In genomic region chr11:68051191-68052136, GRCh38 we compare ENCODE assay signal across 11 cellular contexts. TPM values are rescaled to one million over a fixed set of nuclear protein-coding genes. Genes with fewer than 3 reads are reported as not detected.
A peak's percentile ranks its signal among the peaks of the same experiment; 100 is the strongest.
DNase-seq lines count a peak whose midpoint lies in the region; ATAC-seq and TF ChIP-seq lines count a peak whose summit lies in the region.
"Had no signal": no experiment of that assay in that cellular context is flagged by ENCODE, and none has a peak within 500 bp of the region (broad histone marks: within the 10 kb centered on the region; RNA-seq: fewer than 3 reads in every experiment).

No MANE protein-coding gene starts in this region.

- peaks cover 0 to 86% of the 10 kb centered on the region in 2 donors for H3K36me3 ChIP-seq in left lung
- H3K36me3 ChIP-seq in gastrocnemius medialis = no peaks in the 10 kb centered on the region

- H3K36me3 Mint-ChIP-seq in stimulated activated naive CD8-positive, alpha-beta T cell treated with anti-CD3 and anti-CD28 coated beads, Interleukin-15, Interleukin-2, amounts not matched to agents 100 ng/mL and 50 ng/mL, for 24 hours (ENCODE audit: low read depth) = peaks cover 25% of the 10 kb centered on the region
- H3K36me3 Mint-ChIP-seq in activated CD8-positive, alpha-beta T cell treated with anti-CD3 and anti-CD28 coated beads, Interleukin-2, amount 10 ng/mL, durations not matched to agents 7 days and 5 days (ENCODE audit: low read depth) = peaks cover 34% of the 10 kb centered on the region

- H3K27ac ChIP-seq in left lung = peak overlapping the region in 1 of 2 donors; percentile 25
- no peak overlapping the region for H3K27ac ChIP-seq in gastrocnemius medialis
- H3K27ac ChIP-seq: C4-2B, heart left ventricle had no signal

- CTCF ChIA-PET in activated CD8-positive, alpha-beta T cell treated with anti-CD3 and anti-CD28 coated beads, Interleukin-2, amount 10 ng/mL, durations not matched to agents 7 days and 5 days (lab: Charles Lee) = interaction anchor here (1.5 kb wide), 1 partner anchor 48 kb away, joined by 3 read pairs; no protein-coding TSS in a partner anchor

- in situ Hi-C loops in gastrocnemius medialis (cut with MboI; ENCODE audit: low sequenced_read_pairs in 4 of 4) = no loop called here

- no peaks in the 10 kb centered on the region for H3K27me3 Mint-ChIP-seq in stimulated activated naive CD8-positive, alpha-beta T cell treated with anti-CD3 and anti-CD28 coated beads, Interleukin-15, Interleukin-2, amounts not matched to agents 100 ng/mL and 50 ng/mL, for 24 hours
- no peaks in the 10 kb centered on the region for H3K27me3 Mint-ChIP-seq in activated CD8-positive, alpha-beta T cell treated with anti-CD3 and anti-CD28 coated beads, Interleukin-2, amount 10 ng/mL, durations not matched to agents 7 days and 5 days (ENCODE audit: low read depth)

- H3K9me3 Mint-ChIP-seq in stimulated activated naive CD8-positive, alpha-beta T cell treated with anti-CD3 and anti-CD28 coated beads, Interleukin-15, Interleukin-2, amounts not matched to agents 100 ng/mL and 50 ng/mL, for 24 hours = no peaks in the 10 kb centered on the region
- H3K9me3 Mint-ChIP-seq in activated CD8-positive, alpha-beta T cell treated with anti-CD3 and anti-CD28 coated beads, Interleukin-2, amount 10 ng/mL, durations not matched to agents 7 days and 5 days (ENCODE audit: insufficient read depth) = no peaks in the 10 kb centered on the region

- TF ChIP-seq CTCF in left lung (IDR thresholded peaks at IDR 0.05) (no peak), foreskin fibroblast (IDR thresholded peaks at IDR 0.05; ENCODE audit: low read depth, low read length) (no peak), gastrocnemius medialis (IDR thresholded peaks at IDR 0.05 in 4 of 5, conservative IDR thresholded peaks at IDR 0.05 in 1 of 5) (no peak)

- intact Hi-C loops in left lung (cut with DNase I) = no loop called here
- intact Hi-C loops in gastrocnemius medialis (cut with DNase I; ENCODE audit: low total_unique reads) = no loop called here

- no peak for ATAC-seq in stimulated activated naive CD8-positive, alpha-beta T cell treated with anti-CD3 and anti-CD28 coated beads, Interleukin-15, Interleukin-2, amounts not matched to agents 100 U/mL and 50 U/mL, for 24 hours
- ATAC-seq in activated CD8-positive, alpha-beta T cell treated with anti-CD3 and anti-CD28 coated beads, Interleukin-2, amount 10 ng/mL, durations not matched to agents 7 days and 5 days = no peak
- ATAC-seq in left lung (peak; percentile 7), gastrocnemius medialis (no peak), HG02678 (IDR thresholded peaks at IDR 0.05; ENCODE audit: unreplicated experiment) (no peak)

- H3K4me1 Mint-ChIP-seq in stimulated activated naive CD8-positive, alpha-beta T cell treated with anti-CD3 and anti-CD28 coated beads, Interleukin-15, Interleukin-2, amounts not matched to agents 100 ng/mL and 50 ng/mL, for 24 hours (ENCODE audit: low read depth) = peaks cover 3% of the 10 kb centered on the region
- peaks cover 2% of the 10 kb centered on the region for H3K4me1 Mint-ChIP-seq in activated CD8-positive, alpha-beta T cell treated with anti-CD3 and anti-CD28 coated beads, Interleukin-2, amount 10 ng/mL, durations not matched to agents 7 days and 5 days (ENCODE audit: low read depth)

- POLR2A ChIA-PET in activated CD8-positive, alpha-beta T cell treated with anti-CD3 and anti-CD28 coated beads, Interleukin-2, amount 10 ng/mL, durations not matched to agents 7 days and 5 days (lab: Charles Lee) = interaction anchor here (0.7 to 3.1 kb wide), 3 partner anchors 10 to 455 kb away, joined by 3 to 17 read pairs (median 3); no protein-coding TSS in a partner anchor

- TF ChIP-seq POLR2A in gastrocnemius medialis (IDR thresholded peaks at IDR 0.05) = no peak

- no peaks in the 10 kb centered on the region for H3K9me3 ChIP-seq in left lung
- no peaks in the 10 kb centered on the region for H3K9me3 ChIP-seq in gastrocnemius medialis
- H3K9me3 ChIP-seq: heart left ventricle had no signal

- no peak overlapping the region for H3K4me3 ChIP-seq in left lung
- no peak overlapping the region for H3K4me3 ChIP-seq in foreskin fibroblast (ENCODE audit: low read depth in 1 of 2, low read length in 2 of 2)
- H3K4me3 ChIP-seq in gastrocnemius medialis = no peak overlapping the region
- H3K4me3 ChIP-seq: heart left ventricle had no signal

- H3K27me3 ChIP-seq in left lung = no peaks in the 10 kb centered on the region
- H3K27me3 ChIP-seq in gastrocnemius medialis = no peaks in the 10 kb centered on the region
- H3K27me3 ChIP-seq: heart left ventricle had no signal

- DNase-seq in stimulated activated naive CD8-positive, alpha-beta T cell treated with anti-CD3 and anti-CD28 coated beads, Interleukin-15, Interleukin-2, amounts not matched to agents 100 U/mL and 50 U/mL, for 24 hours = no peak
- no peak for DNase-seq in activated CD8-positive, alpha-beta T cell treated with anti-CD3 and anti-CD28 coated beads, Interleukin-2, amount 10 ng/mL, durations not matched to agents 7 days and 5 days
- DNase-seq in left lung = peak in 1 of 2 donors; percentile 63
- no peak for DNase-seq in foreskin fibroblast
- DNase-seq in NCI-H1417 (lab: John Stamatoyannopoulos, UW) = no peak
- DNase-seq in gastrocnemius medialis = no peak
- DNase-seq: NCI-H146 had no signal

- no peak overlapping the region for H3K4me3 Mint-ChIP-seq in stimulated activated naive CD8-positive, alpha-beta T cell treated with anti-CD3 and anti-CD28 coated beads, Interleukin-15, Interleukin-2, amounts not matched to agents 100 ng/mL and 50 ng/mL, for 24 hours
- H3K4me3 Mint-ChIP-seq in activated CD8-positive, alpha-beta T cell treated with anti-CD3 and anti-CD28 coated beads, Interleukin-2, amount 10 ng/mL, durations not matched to agents 7 days and 5 days = no peak overlapping the region

- H3K4me1 ChIP-seq in left lung (no peaks in the 10 kb centered on the region), gastrocnemius medialis (no peaks in the 10 kb centered on the region)

- H3K27ac Mint-ChIP-seq in stimulated activated naive CD8-positive, alpha-beta T cell treated with anti-CD3 and anti-CD28 coated beads, Interleukin-15, Interleukin-2, amounts not matched to agents 100 ng/mL and 50 ng/mL, for 24 hours = peak overlapping the region; percentile 16
- H3K27ac Mint-ChIP-seq in activated CD8-positive, alpha-beta T cell treated with anti-CD3 and anti-CD28 coated beads, Interleukin-2, amount 10 ng/mL, durations not matched to agents 7 days and 5 days = peak overlapping the region; percentile 57

RNA-seq across cellular contexts. Expression of gene TCIRG1, which starts 12.6 kb away (rescaled TPM):
- 100 to 1,000 TPM; 238 to 263 TPM for total RNA-seq in activated CD8-positive, alpha-beta T cell treated with anti-CD3 and anti-CD28 coated beads, Interleukin-2, amount 10 ng/mL, durations not matched to agents 7 days and 5 days
- 100 to 1,000 TPM; 191 to 323 TPM for total RNA-seq in left lung
- total RNA-seq in gastrocnemius medialis = 10 to 100 TPM; 13.4 to 24.5 (median 14.1) TPM

RNA-seq across cellular contexts. Expression of gene NDUFS8, which starts 21.0 kb away (rescaled TPM):
- 100 to 1,000 TPM; 146 to 163 TPM for total RNA-seq in activated CD8-positive, alpha-beta T cell treated with anti-CD3 and anti-CD28 coated beads, Interleukin-2, amount 10 ng/mL, durations not matched to agents 7 days and 5 days
- total RNA-seq in left lung = 100 to 1,000 TPM; 148 to 151 TPM
- 100 to 1,000 TPM; 242 to 432 (median 307) TPM for total RNA-seq in gastrocnemius medialis

RNA-seq across cellular contexts. Expression of gene ALDH3B1, which starts 41.3 kb away (rescaled TPM):
- not detected for total RNA-seq in activated CD8-positive, alpha-beta T cell treated with anti-CD3 and anti-CD28 coated beads, Interleukin-2, amount 10 ng/mL, durations not matched to agents 7 days and 5 days
- total RNA-seq in left lung (10 to 100 TPM; 59.3 to 87.1 TPM), gastrocnemius medialis (1 to 10 TPM; 2.2 to 5.1 (median 3.6) TPM)

RNA-seq across cellular contexts. Expression of gene UNC93B1, which starts 47.6 kb away (rescaled TPM):
- total RNA-seq in activated CD8-positive, alpha-beta T cell treated with anti-CD3 and anti-CD28 coated beads, Interleukin-2, amount 10 ng/mL, durations not matched to agents 7 days and 5 days = 10 to 100 TPM; 27.8 to 29.8 TPM
- total RNA-seq in left lung = 10 to 100 TPM; 52.5 to 98.9 TPM
- 1 to 10 TPM; 5.4 to 8.8 (median 6.4) TPM for total RNA-seq in gastrocnemius medialis

Comparison
In these comparisons a context has a peak if more than half of its experiments do, and no peak if none do; other contexts are left out.
1. RNA of gene TCIRG1, which starts 12.6 kb away (total RNA-seq): 191 to 323 TPM in left lung and 238 to 263 TPM in activated CD8-positive, alpha-beta T cell treated with anti-CD3 and anti-CD28 coated beads, Interleukin-2, amount 10 ng/mL, durations not matched to agents 7 days and 5 days; 13.4 to 24.5 TPM in gastrocnemius medialis; every median in the first group is over 4 times any median in the second.
2. RNA of gene ALDH3B1, which starts 41.3 kb away (total RNA-seq): 59.3 to 87.1 TPM in left lung; 2.2 to 5.1 TPM in gastrocnemius medialis and not detected in activated CD8-positive, alpha-beta T cell treated with anti-CD3 and anti-CD28 coated beads, Interleukin-2, amount 10 ng/mL, durations not matched to agents 7 days and 5 days; every median in the first group is over 4 times any median in the second.